In the genomic region with DNA sequence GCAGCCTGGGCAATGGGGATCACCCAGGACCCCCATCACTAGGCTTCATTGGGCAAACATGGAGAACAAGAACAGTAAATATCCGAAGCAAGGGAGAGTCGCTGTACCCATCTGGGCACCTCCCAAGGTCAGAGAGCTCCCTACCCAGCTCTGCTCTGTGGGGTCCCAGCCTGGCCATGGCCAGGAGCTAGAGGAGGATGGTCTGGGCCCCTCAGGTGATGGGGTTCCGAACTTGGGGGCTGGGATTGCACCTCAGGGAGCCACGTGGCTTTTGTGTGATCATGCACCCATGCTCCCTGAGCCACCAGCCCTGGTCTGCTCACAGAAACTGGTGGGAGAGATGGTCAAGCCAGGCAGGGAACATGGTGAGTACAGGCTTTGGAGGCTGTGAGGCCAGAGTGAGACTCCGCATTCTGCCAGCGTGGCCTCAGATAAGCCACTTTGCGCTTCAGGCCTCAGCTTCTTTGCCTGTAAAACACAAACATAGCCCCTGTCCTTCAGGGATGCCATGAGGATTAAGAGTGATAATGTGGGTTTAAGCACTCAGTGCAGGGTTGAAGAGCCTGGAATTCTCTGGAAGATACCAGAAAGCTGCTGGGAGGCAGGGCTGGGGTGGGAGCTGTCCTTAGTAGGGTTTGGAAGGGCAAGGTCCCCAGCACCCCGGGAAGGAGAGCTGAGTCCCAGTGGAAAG, we compare ENCODE assay signal across 21 cellular contexts. TPM values are rescaled to one million over a fixed set of nuclear protein-coding genes. Genes with fewer than 3 reads are reported as not detected.
DNase-seq lines count a peak whose midpoint lies in the region; ATAC-seq, FAIRE-seq and TF ChIP-seq lines count a peak whose summit lies in the region.
"Had no signal": no experiment of that assay in that cellular context is flagged by ENCODE, and none has a peak within 500 bp of the region (broad histone marks: within the 10 kb centered on the region; RNA-seq: fewer than 3 reads in every experiment).

No MANE protein-coding gene starts in this region.

- no peak for TF ChIP-seq CTCF in right atrium auricular region (IDR thresholded peaks at IDR 0.05)
- no peak for TF ChIP-seq CTCF in H1 (IDR thresholded peaks at IDR 0.05; ENCODE audit: control extremely low read depth in 1 of 3, insufficient read depth in 1 of 3, low read depth in 1 of 3, low read length in 3 of 3)

- peak overlapping the region; percentile 10; the same call in 1 of the 2 replicates for H2BK15ac ChIP-seq in H1 (ENCODE audit: low read length)
- H2BK15ac ChIP-seq in neuronal stem cell (ENCODE audit: low read length) = peak overlapping the region; percentile 83

- DNase-seq in right atrium auricular region (ENCODE audit: low spot score) (no peak), left ventricle myocardium superior (no peak), H1 (ENCODE audit: low read depth in 1 of 2, low spot score in 2 of 2) (no peak), neuronal stem cell (ENCODE audit: low spot score) (no peak), NCI-H1105 treated with DMSO at 0.1 percent for 48 hours (lab: John Stamatoyannopoulos, UW) (no peak)
- DNase-seq in activated CD4-positive, alpha-beta T cell treated with anti-CD3 and anti-CD28 coated beads, Interleukin-2, amount 50 U/mL, for 4 hours = no peak
- DNase-seq: C1 segment of cervical spinal cord, DMS 273 treated with DMSO at 0.1 percent for 48 hours, NCI-H1092, NCI-H1694, NCI-H2107, NCI-H2227 treated with DMSO at 0.1 percent for 48 hours, NCI-H524, SIG-M5 had no signal

- no peak for TF ChIP-seq RAD21 in H1 (IDR thresholded peaks at IDR 0.05 in 1 of 2, conservative IDR thresholded peaks at IDR 0.05 in 1 of 2; ENCODE audit: low read depth in 2 of 2, low read length in 2 of 2)

- H3K18ac ChIP-seq in H1 (ENCODE audit: extremely low read depth, low read length) = peak overlapping the region; percentile 78; the same call in 1 of the 2 replicates
- H3K18ac ChIP-seq in neuronal stem cell (ENCODE audit: low read length) = peak overlapping the region; percentile 76

- CTCF ChIA-PET in H1 (lab: Charles Lee; ENCODE audit: partially characterized antibody) = interaction anchor here (0.5 to 5.8 kb wide), 19 partner anchors 7 to 188 kb away, joined by 3 to 49 read pairs (median 6); no protein-coding TSS in a partner anchor

- H4K91ac ChIP-seq in H1 (replicated peaks; ENCODE audit: insufficient read length, low read length) = no peak overlapping the region
- no peak overlapping the region for H4K91ac ChIP-seq in neuronal stem cell (ENCODE audit: low read depth, low read length, poor library complexity)

- no peaks in the 10 kb centered on the region for H3K79me2 ChIP-seq in H1 (ENCODE audit: control insufficient read depth in 1 of 2, insufficient read depth in 2 of 2, low read length in 2 of 2)

- no peak overlapping the region for H3K23ac ChIP-seq in H1 (ENCODE audit: insufficient read length)
- H3K23ac ChIP-seq in neuronal stem cell (ENCODE audit: low read depth, low read length, poor library complexity) = no peak overlapping the region

- H2BK20ac ChIP-seq in H1 (ENCODE audit: low read length) = peak overlapping the region; percentile 32; the same call in 1 of the 2 replicates

- H3K27me3 ChIP-seq in right atrium auricular region (no peaks in the 10 kb centered on the region), H1 (replicated peaks in 1 of 4; ENCODE audit: control insufficient read depth in 3 of 4, extremely low read depth in 1 of 4, insufficient read depth in 3 of 4, low read length in 3 of 4) (peaks cover 1 to 18% (median 16%) of the 10 kb centered on the region in 4 experiments), neuronal stem cell (ENCODE audit: control insufficient read depth in 3 of 3, insufficient read depth in 3 of 3, low read depth in 1 of 3, low read length in 3 of 3) (peaks cover 2 to 50% (median 18%) of the 10 kb centered on the region in 3 experiments)

- TF ChIP-seq POLR2A in H1 (IDR thresholded peaks at IDR 0.05; ENCODE audit: control extremely low read depth in 1 of 2, low read depth in 2 of 2, low read length in 2 of 2) = no peak

- FAIRE-seq in H1 (lab: Jason Lieb, UNC) = no peak
- FAIRE-seq: GM19239, H54 had no signal

- intact Hi-C loops in left ventricle myocardium superior (cut with micrococcal nuclease) = no loop called here

- POLR2A ChIA-PET in H1 (lab: Charles Lee; ENCODE audit: partially characterized antibody) = interaction anchor here (0.5 to 1.9 kb wide), 9 partner anchors 9 to 80 kb away, joined by 3 to 6 read pairs (median 3); no protein-coding TSS in a partner anchor

- H3K4ac ChIP-seq in H1 (replicated peaks; ENCODE audit: insufficient read length, low read depth, low read length) (no peak overlapping the region), neuronal stem cell (ENCODE audit: low read length) (peak overlapping the region; percentile 23)

- ATAC-seq in left ventricle myocardium superior (no peak), GM18873 (IDR thresholded peaks at IDR 0.05; ENCODE audit: low FRiP score, unreplicated experiment) (no peak), HG02588 (IDR thresholded peaks at IDR 0.05; ENCODE audit: unreplicated experiment) (no peak)

- no peak for TF ChIP-seq EP300 in H1 (IDR thresholded peaks at IDR 0.05; ENCODE audit: borderline replicate concordance in 1 of 2, low read depth in 2 of 2, low read length in 2 of 2)

- no peak overlapping the region; the same call in 1 of the 2 replicates for H4K8ac ChIP-seq in H1 (ENCODE audit: extremely low read depth, insufficient read depth, low read length)
- H4K8ac ChIP-seq in neuronal stem cell (ENCODE audit: low read depth, low read length) = no peak overlapping the region

- H2AFZ ChIP-seq in H1 (ENCODE audit: low read length) (no peak overlapping the region), neuronal stem cell (ENCODE audit: low read length) (no peak overlapping the region)

- H3K36me3 ChIP-seq in right atrium auricular region = no peaks in the 10 kb centered on the region
- no peaks in the 10 kb centered on the region for H3K36me3 ChIP-seq in H1 (ENCODE audit: control insufficient read depth in 2 of 4, insufficient read depth in 4 of 4, low read length in 3 of 4)
- no peaks in the 10 kb centered on the region for H3K36me3 ChIP-seq in neuronal stem cell (replicated peaks in 1 of 2; ENCODE audit: control insufficient read depth in 2 of 2, insufficient read depth in 2 of 2, low read length in 2 of 2)

- no peaks in the 10 kb centered on the region for H4K20me1 ChIP-seq in H1 (replicated peaks in 1 of 2; ENCODE audit: control insufficient read depth in 1 of 2, insufficient read depth in 2 of 2, low read length in 2 of 2)

- peaks cover 3% of the 10 kb centered on the region; the same call in 1 of the 2 replicates for H3K23me2 ChIP-seq in H1 (ENCODE audit: low read depth, low read length)

- H2AK5ac ChIP-seq in H1 (ENCODE audit: low read depth, low read length) (no peak overlapping the region; the same call in 1 of the 2 replicates), neuronal stem cell (ENCODE audit: low read depth, low read length) (peak overlapping the region; percentile 94)

- H3K9me3 ChIP-seq in right atrium auricular region (no peaks in the 10 kb centered on the region), H1 (ENCODE audit: insufficient read depth in 2 of 2, low read depth in 1 of 2, low read length in 1 of 2) (no peaks in the 10 kb centered on the region), neuronal stem cell (replicated peaks in 1 of 2; ENCODE audit: control insufficient read depth in 2 of 2, insufficient read depth in 1 of 2, low read depth in 1 of 2, low read length in 2 of 2) (no peaks in the 10 kb centered on the region)

- H3K27ac ChIP-seq in right atrium auricular region (peak overlapping the region; percentile 37 to 61), H1 (ENCODE audit: low read depth, low read length) (no peak overlapping the region), neuronal stem cell (replicated peaks; ENCODE audit: low read length) (no peak overlapping the region)

- H3K56ac ChIP-seq in H1 (replicated peaks; ENCODE audit: insufficient read length, low read depth, low read length) = no peak overlapping the region

- H3K14ac ChIP-seq in H1 (ENCODE audit: insufficient read length) = no peak overlapping the region
- peak overlapping the region; percentile 38 for H3K14ac ChIP-seq in neuronal stem cell (ENCODE audit: low read length)

- H2BK120ac ChIP-seq in H1 (replicated peaks; ENCODE audit: low read depth, low read length) = no peak overlapping the region
- no peak overlapping the region for H2BK120ac ChIP-seq in neuronal stem cell (ENCODE audit: low read depth, low read length)

- H2BK12ac ChIP-seq in H1 (ENCODE audit: low read depth, low read length) (0 out of 2 replicates have a peak overlapping the region, but pooled peaks have one; percentile 92), neuronal stem cell (ENCODE audit: low read length) (peak overlapping the region; percentile 46)

- H3K4me2 ChIP-seq in H1 (ENCODE audit: insufficient read depth in 1 of 2, low read depth in 2 of 2, low read length in 2 of 2) (no peak overlapping the region), neuronal stem cell (ENCODE audit: insufficient read depth, low read length, poor library complexity, severe bottlenecking) (peak overlapping the region; percentile 11)

- H4K5ac ChIP-seq in H1 (ENCODE audit: insufficient read length, low read depth, low read length) = no peak overlapping the region

- H2BK5ac ChIP-seq in H1 (ENCODE audit: low read depth, low read length) (peak overlapping the region; percentile 45; the same call in 1 of the 2 replicates), neuronal stem cell (ENCODE audit: low read length) (peak overlapping the region; percentile 35)

- WGBS in H1 (ENCODE audit: extremely low coverage in 1 of 2, insufficient coverage in 1 of 2, insufficient read length in 1 of 2, insufficient replicate concordance in 2 of 2, low coverage in 1 of 2, low lambda C conversion rate in 2 of 2, missing lambda C conversion rate in 1 of 2), 2 experiments = 90% methylated on average over 8 of the region's 8 CpGs; no CpG with 5 or more reads in 1 of the 2 experiments
- no CpG with 5 or more reads among the region's 8 CpGs for WGBS in neuronal stem cell (ENCODE audit: extremely low coverage in 2 of 2, insufficient read length in 2 of 2, insufficient replicate concordance in 1 of 2), 2 donors

- peaks cover 0 to 20% of the 10 kb centered on the region in 2 donors for H3K4me1 ChIP-seq in right atrium auricular region
- H3K4me1 ChIP-seq in H1 (replicated peaks in 1 of 4; ENCODE audit: control insufficient read depth in 3 of 4, insufficient read depth in 4 of 4, low read length in 3 of 4) = peaks cover 0 to 7% (median 3%) of the 10 kb centered on the region in 4 experiments; a peak in 2 of 7 replicates
- peaks cover 0 to 5% of the 10 kb centered on the region in 2 donors for H3K4me1 ChIP-seq in neuronal stem cell (ENCODE audit: control insufficient read depth in 2 of 2, insufficient read depth in 1 of 2, low read depth in 1 of 2, low read length in 2 of 2)

- no peak overlapping the region for H3K4me3 ChIP-seq in right atrium auricular region
- no peak overlapping the region for H3K4me3 ChIP-seq in H1 (ENCODE audit: extremely low read depth in 1 of 4, insufficient read depth in 2 of 4, low read depth in 3 of 4, low read length in 4 of 4)
- no peak overlapping the region for H3K4me3 ChIP-seq in neuronal stem cell (ENCODE audit: low read length in 2 of 2)

- no peak overlapping the region; a peak in 1 of 7 replicates for H3K9ac ChIP-seq in H1 (replicated peaks in 1 of 4; ENCODE audit: extremely low read depth in 1 of 4, low read depth in 3 of 4, low read length in 3 of 4)
- H3K9ac ChIP-seq in neuronal stem cell (ENCODE audit: low read depth, low read length, poor library complexity) = no peak overlapping the region

- H3K79me1 ChIP-seq in H1 (ENCODE audit: low read depth, low read length) (no peaks in the 10 kb centered on the region), neuronal stem cell (ENCODE audit: low read depth, low read length) (peaks cover 2% of the 10 kb centered on the region)

RNA-seq across cellular contexts. Expression of a gene that starts 3.0 kb away (rescaled TPM):
- total RNA-seq in right atrium auricular region = under 1 TPM; 0.67 to 0.93 TPM
- total RNA-seq in left ventricle myocardium superior = not detected
- total RNA-seq in H1 (2021; fragmentation: NEBNext Ultra II Directional; extraction: Animal tissue kit (Norgen Biotek cat#: 25700)) = 0.46 and 0.56 TPM in 2 replicates
- 1.5 and 2.0 TPM in 2 replicates for polyA plus RNA-seq in H1 (2011; rRNA removed)
- 1.0 TPM for polyA plus RNA-seq in H1 (2011; cell fraction: cytosol; rRNA removed)
- 1.5 TPM for polyA plus RNA-seq in H1 (2011; cell fraction: nucleus; rRNA removed)
- polyA plus RNA-seq in H1 (2012, experiment 1 of 2) = 0.40 to 0.78 TPM (median 0.60 TPM) in 4 replicates
- 0.38 TPM for polyA plus RNA-seq in H1 (2012, experiment 2 of 2)
- 0.77 TPM for polyA plus RNA-seq in H1 (2013, experiment 1 of 2)
- 0.83 TPM for polyA plus RNA-seq in H1 (2013, experiment 2 of 2)
- 0.78 and 1.2 TPM in 2 replicates for polyA minus RNA-seq in H1 (2011; rRNA and poly(A)+ RNA removed)
- polyA minus RNA-seq in H1 (2011; cell fraction: cytosol; rRNA and poly(A)+ RNA removed) = 0.44 TPM
- polyA minus RNA-seq in H1 (2011; cell fraction: nucleus; rRNA and poly(A)+ RNA removed) = 0.90 TPM
- polyA plus RNA-seq in neuronal stem cell (2013, experiment 1 of 2) = 0.28 TPM
- 0.29 TPM for polyA plus RNA-seq in neuronal stem cell (2013, experiment 2 of 2)
- total RNA-seq: A172, HT-29, MCF 10A had no signal

RNA-seq across cellular contexts. Expression of a gene that starts 59.4 kb away (rescaled TPM):
- total RNA-seq in right atrium auricular region (not detected), left ventricle myocardium superior (not detected)
- total RNA-seq in H1 (2021; fragmentation: NEBNext Ultra II Directional; extraction: Animal tissue kit (Norgen Biotek cat#: 25700)) = not detected in 2 replicates
- polyA plus RNA-seq in H1 (2011; rRNA removed) = 0.06 TPM in 1 of 2 replicates, not detected in the other
- polyA plus RNA-seq in H1 (2011; cell fraction: cytosol; rRNA removed) = not detected
- not detected for polyA plus RNA-seq in H1 (2011; cell fraction: nucleus; rRNA removed)
- polyA plus RNA-seq in H1 (2012, experiment 1 of 2) = not detected in 4 replicates
- not detected for polyA plus RNA-seq in H1 (2012, experiment 2 of 2)
- polyA plus RNA-seq in H1 (2013, experiment 1 of 2) = not detected
- not detected for polyA plus RNA-seq in H1 (2013, experiment 2 of 2)
- not detected in 2 replicates for polyA minus RNA-seq in H1 (2011; rRNA and poly(A)+ RNA removed)
- polyA minus RNA-seq in H1 (2011; cell fraction: cytosol; rRNA and poly(A)+ RNA removed) = not detected
- polyA minus RNA-seq in H1 (2011; cell fraction: nucleus; rRNA and poly(A)+ RNA removed) = not detected
- not detected for polyA plus RNA-seq in neuronal stem cell (2013, experiment 1 of 2)
- polyA plus RNA-seq in neuronal stem cell (2013, experiment 2 of 2) = not detected
- total RNA-seq: A172, HT-29, MCF 10A had no signal

Comparison
In these comparisons a context has a peak if more than half of its experiments do, and no peak if none do; other contexts are left out.
1. H3K27ac ChIP-seq: peak in right atrium auricular region (2 of 2); none in H1 (single experiment) and neuronal stem cell (single experiment).